31 cellular contexts compared by ENCODE assay signal in the genomic region with DNA sequence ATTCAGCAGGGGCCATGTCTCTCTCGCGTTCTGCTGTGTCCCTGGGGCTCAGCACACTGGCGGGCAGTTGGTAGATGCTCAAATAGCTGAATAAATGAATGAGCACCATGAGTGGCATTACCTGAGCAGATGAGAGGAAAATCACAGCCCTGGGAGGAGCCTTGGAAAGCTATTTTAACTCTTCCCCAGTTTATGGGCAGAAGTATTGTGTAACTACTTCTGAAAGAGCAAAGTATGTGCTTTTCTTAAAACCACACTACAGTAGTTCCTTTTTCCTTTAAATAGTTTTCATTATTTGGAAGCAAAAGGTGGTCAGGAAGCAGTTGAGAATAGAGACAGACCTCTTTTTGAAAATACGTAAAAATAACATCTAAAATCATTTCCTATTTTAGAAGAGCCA. TPM values are rescaled to one million over a fixed set of nuclear protein-coding genes. Genes with fewer than 3 reads are reported as not detected.
DNase-seq lines count a peak whose midpoint lies in the region; ATAC-seq and TF ChIP-seq lines count a peak whose summit lies in the region.
"Had no signal": no experiment of that assay in that cellular context is flagged by ENCODE, and none has a peak within 500 bp of the region (broad histone marks: within the 10 kb centered on the region; RNA-seq: fewer than 3 reads in every experiment).

No MANE protein-coding gene starts in this region.

- no TSS peak for BruUV-seq in PC-9 (replicated peaks; lab: Mats Ljungman, UMichigan)

- H3K4me1 ChIP-seq in PC-9 (replicated peaks; ENCODE audit: insufficient read depth): peaks cover 34% of the 10 kb centered on the region
- H3K4me1 ChIP-seq: adrenal gland had no signal

- POLR2A ChIA-PET in PC-9 (lab: Charles Lee; ENCODE audit: unreplicated experiment): no interaction called here

- DNase-seq in CD1c-positive myeloid dendritic cell (ENCODE audit: extremely low spot score) (peak; percentile 19), Kasumi-1 (lab: John Stamatoyannopoulos, UW) (peak; percentile 31), PC-9 (peak in 1 of 2 experiments; percentile 49), mesothelial cell of epicardium (ENCODE audit: low spot score in 2 of 2, unreplicated experiment in 2 of 2) (no peak), RKO (ENCODE audit: low spot score) (no peak)
- DNase-seq in activated T-helper 1 cell treated with anti-CD3 and anti-CD28 coated beads, Interleukin-12 subunit alpha, Interleukin-12 subunit beta, Interleukin-2, Interleukin-4 antibody, amounts not matched to agents 30 ng/mL and 10 ng/mL and 1 ng/mL, durations not matched to agents 14 hours and 24 hours and 36 hours (ENCODE audit: low spot score): no peak
- DNase-seq in stimulated activated naive CD8-positive, alpha-beta T cell treated with anti-CD3 and anti-CD28 coated beads, Interleukin-15, amount 100 ng/mL, for 72 hours: no peak
- DNase-seq: activated CD4-positive, alpha-beta T cell treated with anti-CD3 and anti-CD28 coated beads, Interleukin-2, amount 10 ng/mL, durations not matched to agents 24 days and 14 days; activated naive CD4-positive, alpha-beta T cell treated with Interleukin-2 at 50 U/mL for 16 hours; activated T-cell treated with anti-CD3 and anti-CD28 coated beads, Interleukin-2, amount 50 U/mL, for 4 hours; adrenal gland; C1 segment of cervical spinal cord; Calu3; HCEC 1CT; hypothalamus; immature natural killer cell; natural killer cell; NCI-H187; NCI-H2227 treated with DMSO at 0.1 percent for 48 hours; NCI-H774; ovary; SHP77 treated with DMSO at 0.1 percent for 48 hours; SW 1271; T-helper 9 cell; trophoblast cell; WERI-Rb-1 had no signal

- H3K36me3 Mint-ChIP-seq in mesothelial cell of epicardium: no peaks in the 10 kb centered on the region
- no peaks in the 10 kb centered on the region for H3K36me3 Mint-ChIP-seq in activated T-helper 1 cell treated with anti-CD3 and anti-CD28 coated beads, Interleukin-12 subunit alpha, Interleukin-12 subunit beta, Interleukin-2, Interleukin-4 antibody, amounts not matched to agents 30 ng/mL and 10 ng/mL and 1 ng/mL, durations not matched to agents 14 hours and 24 hours and 36 hours (ENCODE audit: low read depth)
- H3K36me3 Mint-ChIP-seq: brain, immature natural killer cell, natural killer cell had no signal

- ATAC-seq in stimulated activated naive CD8-positive, alpha-beta T cell treated with anti-CD3 and anti-CD28 coated beads, Interleukin-15, amount 100 ng/mL, for 72 hours: no peak
- ATAC-seq: activated T-cell treated with anti-CD3 and anti-CD28 coated beads, Interleukin-2, amount 50 U/mL, for 4 hours; natural killer cell had no signal

- H3K27me3 Mint-ChIP-seq in mesothelial cell of epicardium (ENCODE audit: low read depth): no peaks in the 10 kb centered on the region
- peaks cover 7% of the 10 kb centered on the region for H3K27me3 Mint-ChIP-seq in activated T-helper 1 cell treated with anti-CD3 and anti-CD28 coated beads, Interleukin-12 subunit alpha, Interleukin-12 subunit beta, Interleukin-2, Interleukin-4 antibody, amounts not matched to agents 30 ng/mL and 10 ng/mL and 1 ng/mL, durations not matched to agents 14 hours and 24 hours and 36 hours (ENCODE audit: insufficient read depth)
- H3K27me3 Mint-ChIP-seq in stimulated activated naive CD8-positive, alpha-beta T cell treated with anti-CD3 and anti-CD28 coated beads, Interleukin-15, amount 100 ng/mL, for 72 hours: peaks cover 21% of the 10 kb centered on the region
- H3K27me3 Mint-ChIP-seq: brain had no signal

- H3K79me2 ChIP-seq in PC-9 (ENCODE audit: low read depth): no peaks in the 10 kb centered on the region

- no peaks in the 10 kb centered on the region for H3K27me3 ChIP-seq in PC-9 (ENCODE audit: insufficient read depth, low read depth)
- H3K27me3 ChIP-seq: ovary had no signal

- peak overlapping the region; percentile 14; the same call in 1 of the 2 replicates for H3K4me2 ChIP-seq in PC-9
- H3K4me2 ChIP-seq: smooth muscle cell had no signal

- TF ChIP-seq CTCF in PC-9 (conservative IDR thresholded peaks at IDR 0.05) (no peak), mesothelial cell of epicardium (IDR thresholded peaks at IDR 0.05; ENCODE audit: unreplicated experiment) (no peak)

- no peaks in the 10 kb centered on the region for H3K36me3 ChIP-seq in PC-9 (ENCODE audit: low read depth)
- H3K36me3 ChIP-seq: adrenal gland, ovary, WERI-Rb-1 had no signal

- no peak overlapping the region for H2AFZ ChIP-seq in PC-9

- intact Hi-C loops in PC-9 (cut with micrococcal nuclease; ENCODE audit: unreplicated experiment): no loop called here
- intact Hi-C loops in activated T-helper 1 cell treated with anti-CD3 and anti-CD28 coated beads, Interleukin-12 subunit alpha, Interleukin-12 subunit beta, Interleukin-2, Interleukin-4 antibody, amounts not matched to agents 30 ng/mL and 10 ng/mL and 1 ng/mL, durations not matched to agents 14 hours and 24 hours and 36 hours (cut with micrococcal nuclease): no loop called here

- H4K20me1 ChIP-seq in PC-9 (ENCODE audit: insufficient read depth): no peaks in the 10 kb centered on the region

- H3K27ac ChIP-seq in PC-9: peak overlapping the region; percentile 23; the same call in 1 of the 2 replicates
- H3K27ac ChIP-seq: adrenal gland, ovary, WERI-Rb-1 had no signal

- no peaks in the 10 kb centered on the region for H3K9me3 ChIP-seq in PC-9 (ENCODE audit: insufficient read depth, low read depth)
- H3K9me3 ChIP-seq: adrenal gland, ovary had no signal

- no peak overlapping the region for H3K4me3 ChIP-seq in PC-9
- H3K4me3 ChIP-seq: adrenal gland, ovary, smooth muscle cell had no signal

- no peaks in the 10 kb centered on the region; the same call in 1 of the 2 replicates for H3F3A ChIP-seq in PC-9 (ENCODE audit: insufficient read depth, low read depth)

- peaks cover 24% of the 10 kb centered on the region for H3K9me3 Mint-ChIP-seq in mesothelial cell of epicardium
- no peaks in the 10 kb centered on the region for H3K9me3 Mint-ChIP-seq in activated T-helper 1 cell treated with anti-CD3 and anti-CD28 coated beads, Interleukin-12 subunit alpha, Interleukin-12 subunit beta, Interleukin-2, Interleukin-4 antibody, amounts not matched to agents 30 ng/mL and 10 ng/mL and 1 ng/mL, durations not matched to agents 14 hours and 24 hours and 36 hours
- no peaks in the 10 kb centered on the region for H3K9me3 Mint-ChIP-seq in stimulated activated naive CD8-positive, alpha-beta T cell treated with anti-CD3 and anti-CD28 coated beads, Interleukin-15, amount 100 ng/mL, for 72 hours
- H3K9me3 Mint-ChIP-seq: activated CD4-positive, alpha-beta T cell treated with anti-CD3 and anti-CD28 coated beads, Interleukin-2, amount 10 ng/mL, durations not matched to agents 24 days and 14 days; activated T-cell treated with anti-CD3 and anti-CD28 coated beads, Interleukin-2, amount 50 U/mL, for 4 hours; brain; immature natural killer cell; natural killer cell had no signal

- peak overlapping the region; percentile 56 for H3K27ac Mint-ChIP-seq in mesothelial cell of epicardium
- no peak overlapping the region for H3K27ac Mint-ChIP-seq in activated T-helper 1 cell treated with anti-CD3 and anti-CD28 coated beads, Interleukin-12 subunit alpha, Interleukin-12 subunit beta, Interleukin-2, Interleukin-4 antibody, amounts not matched to agents 30 ng/mL and 10 ng/mL and 1 ng/mL, durations not matched to agents 14 hours and 24 hours and 36 hours
- no peak overlapping the region for H3K27ac Mint-ChIP-seq in stimulated activated naive CD8-positive, alpha-beta T cell treated with anti-CD3 and anti-CD28 coated beads, Interleukin-15, amount 100 ng/mL, for 72 hours
- H3K27ac Mint-ChIP-seq: activated CD4-positive, alpha-beta T cell treated with anti-CD3 and anti-CD28 coated beads, Interleukin-2, amount 10 ng/mL, durations not matched to agents 24 days and 14 days; brain; immature natural killer cell; natural killer cell had no signal

- no peaks in the 10 kb centered on the region for H3K9me2 ChIP-seq in PC-9 (ENCODE audit: insufficient read depth)

- CTCF ChIA-PET in PC-9 (lab: Charles Lee): interaction anchor here (0.7 kb wide), 1 partner anchor 11 kb away, joined by 3 read pairs; no protein-coding TSS in a partner anchor

- no peak overlapping the region for H3K4me3 Mint-ChIP-seq in mesothelial cell of epicardium
- no peak overlapping the region for H3K4me3 Mint-ChIP-seq in activated T-helper 1 cell treated with anti-CD3 and anti-CD28 coated beads, Interleukin-12 subunit alpha, Interleukin-12 subunit beta, Interleukin-2, Interleukin-4 antibody, amounts not matched to agents 30 ng/mL and 10 ng/mL and 1 ng/mL, durations not matched to agents 14 hours and 24 hours and 36 hours
- no peak overlapping the region for H3K4me3 Mint-ChIP-seq in stimulated activated naive CD8-positive, alpha-beta T cell treated with anti-CD3 and anti-CD28 coated beads, Interleukin-15, amount 100 ng/mL, for 72 hours
- H3K4me3 Mint-ChIP-seq: activated CD4-positive, alpha-beta T cell treated with anti-CD3 and anti-CD28 coated beads, Interleukin-2, amount 10 ng/mL, durations not matched to agents 24 days and 14 days; activated T-cell treated with anti-CD3 and anti-CD28 coated beads, Interleukin-2, amount 50 U/mL, for 4 hours; brain; immature natural killer cell; natural killer cell had no signal

- peaks cover 5% of the 10 kb centered on the region for H3K4me1 Mint-ChIP-seq in mesothelial cell of epicardium
- no peaks in the 10 kb centered on the region for H3K4me1 Mint-ChIP-seq in activated T-helper 1 cell treated with anti-CD3 and anti-CD28 coated beads, Interleukin-12 subunit alpha, Interleukin-12 subunit beta, Interleukin-2, Interleukin-4 antibody, amounts not matched to agents 30 ng/mL and 10 ng/mL and 1 ng/mL, durations not matched to agents 14 hours and 24 hours and 36 hours (ENCODE audit: low read depth)
- H3K4me1 Mint-ChIP-seq in stimulated activated naive CD8-positive, alpha-beta T cell treated with anti-CD3 and anti-CD28 coated beads, Interleukin-15, amount 100 ng/mL, for 72 hours: no peaks in the 10 kb centered on the region
- H3K4me1 Mint-ChIP-seq: activated CD4-positive, alpha-beta T cell treated with anti-CD3 and anti-CD28 coated beads, Interleukin-2, amount 10 ng/mL, durations not matched to agents 24 days and 14 days; brain; immature natural killer cell; natural killer cell had no signal

RNA-seq across cellular contexts. Expression of gene PLAC1, which starts 3.0 kb away (rescaled TPM):
- total RNA-seq in PC-9 (2021) (0.58 and 2.1 TPM in 2 replicates), mesothelial cell of epicardium (10.1 to 14.5 TPM (median 10.4 TPM) in 3 replicates)
- total RNA-seq in activated T-helper 1 cell treated with anti-CD3 and anti-CD28 coated beads, Interleukin-12 subunit alpha, Interleukin-12 subunit beta, Interleukin-2, Interleukin-4 antibody, amounts not matched to agents 30 ng/mL and 10 ng/mL and 1 ng/mL, durations not matched to agents 14 hours and 24 hours and 36 hours: not detected in 2 replicates
- total RNA-seq: activated CD4-positive, alpha-beta T cell treated with anti-CD3 and anti-CD28 coated beads, Interleukin-2, amount 10 ng/mL, durations not matched to agents 24 days and 14 days; activated CD8-positive, alpha-beta memory T cell treated with anti-CD3 and anti-CD28 coated beads for 36 hours; adrenal gland; Calu3; cerebellum; mononuclear cell; natural killer cell had no signal

Comparison
In these comparisons a context has a peak if more than half of its experiments do, and no peak if none do; other contexts are left out.
1. DNase-seq: peak in CD1c-positive myeloid dendritic cell (single experiment) and Kasumi-1 (2 of 2); none in mesothelial cell of epicardium (0 of 2), activated T-helper 1 cell treated with anti-CD3 and anti-CD28 coated beads, Interleukin-12 subunit alpha, Interleukin-12 subunit beta, Interleukin-2, Interleukin-4 antibody, amounts not matched to agents 30 ng/mL and 10 ng/mL and 1 ng/mL, durations not matched to agents 14 hours and 24 hours and 36 hours (single experiment), RKO (single experiment) and stimulated activated naive CD8-positive, alpha-beta T cell treated with anti-CD3 and anti-CD28 coated beads, Interleukin-15, amount 100 ng/mL, for 72 hours (0 of 2).